16 cellular contexts compared by ENCODE assay signal in the genomic region with DNA sequence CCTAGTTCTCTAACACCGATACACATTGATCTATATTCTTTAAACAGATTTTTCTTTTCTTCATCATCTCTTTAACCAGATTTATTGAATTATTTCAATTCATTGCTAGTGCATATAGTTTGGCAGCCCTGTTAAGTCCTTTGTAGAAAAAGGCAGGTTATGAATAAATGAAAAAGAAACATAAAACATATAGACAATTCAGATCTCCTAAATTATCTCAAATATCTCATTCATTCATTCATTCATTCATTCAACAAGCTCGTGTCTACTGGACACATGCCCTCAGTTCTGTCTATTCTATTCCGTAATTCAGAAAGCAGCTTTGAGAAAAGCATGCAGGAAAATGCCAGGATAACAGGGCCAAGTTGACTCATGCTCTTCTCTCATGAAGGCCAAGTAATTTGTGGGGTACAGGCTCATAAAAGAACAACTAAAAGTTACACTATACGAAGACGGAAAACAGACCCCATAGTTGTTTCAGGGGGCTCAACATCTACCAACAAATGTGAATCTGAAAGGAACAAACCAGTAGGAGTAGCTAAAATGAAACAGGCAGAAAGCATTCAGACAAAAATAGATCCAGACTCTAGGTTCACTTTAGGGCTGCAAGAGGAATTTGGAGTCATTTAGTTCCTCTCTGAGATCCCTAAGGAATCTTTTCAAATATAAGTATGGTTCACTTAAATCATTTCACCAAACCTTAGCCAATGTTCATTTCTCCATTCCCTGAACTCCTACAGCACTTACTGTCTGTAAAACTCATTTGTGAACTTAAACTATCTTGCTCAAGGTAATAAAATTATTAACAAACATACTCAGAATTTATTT. TPM values are rescaled to one million over a fixed set of nuclear protein-coding genes. Genes with fewer than 3 reads are reported as not detected.
DNase-seq lines count a peak whose midpoint lies in the region; ATAC-seq and TF ChIP-seq lines count a peak whose summit lies in the region.
"Had no signal": no experiment of that assay in that cellular context is flagged by ENCODE, and none has a peak within 500 bp of the region (broad histone marks: within the 10 kb centered on the region; RNA-seq: fewer than 3 reads in every experiment).

No MANE protein-coding gene starts in this region.

- intact Hi-C loops in ascending aorta (cut with DNase I) (no loop called here), OCI-LY7 (cut with micrococcal nuclease; ENCODE audit: unreplicated experiment) (no loop called here)

- H2AFZ ChIP-seq in hepatocyte (no peak overlapping the region), OCI-LY7 (ENCODE audit: low read length) (no peak overlapping the region)

- POLR2A ChIA-PET in OCI-LY7 (lab: Charles Lee): interaction anchor here (1.0 to 4.7 kb wide), 4 partner anchors 9 to 18 kb away, joined by 3 to 15 read pairs (median 4); a partner anchor contains a TSS

- ATAC-seq in HG03175 (IDR thresholded peaks at IDR 0.05; ENCODE audit: unreplicated experiment) (no peak), GM19023 (IDR thresholded peaks at IDR 0.05; ENCODE audit: unreplicated experiment) (no peak)
- ATAC-seq: lower lobe of right lung had no signal

- H3K9me3 ChIP-seq in ascending aorta (no peaks in the 10 kb centered on the region), hepatocyte (ENCODE audit: low read depth) (no peaks in the 10 kb centered on the region), OCI-LY7 (ENCODE audit: low read length) (no peaks in the 10 kb centered on the region)
- H3K9me3 ChIP-seq: lower lobe of right lung, sigmoid colon had no signal

- CTCF ChIA-PET in OCI-LY7 (lab: Charles Lee; ENCODE audit: unreplicated experiment): no interaction called here

- H3K27ac ChIP-seq in ascending aorta: peak overlapping the region; percentile 64 to 66
- no peak overlapping the region for H3K27ac ChIP-seq in hepatocyte
- no peak overlapping the region for H3K27ac ChIP-seq in OCI-LY7 (ENCODE audit: low read depth, low read length, poor library complexity, severe bottlenecking)
- H3K27ac ChIP-seq: lower lobe of right lung had no signal

- TF ChIP-seq CTCF in ascending aorta (IDR thresholded peaks at IDR 0.05): no peak
- no peak for TF ChIP-seq CTCF in hepatocyte (IDR thresholded peaks at IDR 0.05; ENCODE audit: poor library complexity)
- TF ChIP-seq CTCF in OCI-LY7 (conservative IDR thresholded peaks at IDR 0.05; ENCODE audit: low read length): no peak

- H4K20me1 ChIP-seq in hepatocyte (ENCODE audit: insufficient read depth, poor library complexity, severe bottlenecking) (peaks cover 94% of the 10 kb centered on the region), OCI-LY7 (ENCODE audit: insufficient read depth, low read length) (peaks cover 29% of the 10 kb centered on the region)

- no TSS peak for BruUV-seq in OCI-LY7 (replicated peaks; lab: Mats Ljungman, UMichigan)

- H3K36me3 ChIP-seq in ascending aorta: no peaks in the 10 kb centered on the region
- no peaks in the 10 kb centered on the region for H3K36me3 ChIP-seq in hepatocyte (replicated peaks; ENCODE audit: insufficient read depth, low read depth)
- H3K36me3 ChIP-seq in OCI-LY7 (ENCODE audit: insufficient read depth, low read length): peaks cover 42% of the 10 kb centered on the region
- H3K36me3 ChIP-seq: lower lobe of right lung, sigmoid colon had no signal

- 83% methylated on average over 5 of the region's 5 CpGs for WGBS in hepatocyte (ENCODE audit: low lambda C conversion rate, missing lambda C conversion rate)

- peak overlapping the region in 1 of 2 donors; percentile 32 for H3K4me3 ChIP-seq in ascending aorta
- H3K4me3 ChIP-seq in hepatocyte: no peak overlapping the region
- no peak overlapping the region for H3K4me3 ChIP-seq in OCI-LY7 (ENCODE audit: low read depth, low read length, poor library complexity, severe bottlenecking)
- H3K4me3 ChIP-seq: lower lobe of right lung, sigmoid colon had no signal

- H3K27me3 ChIP-seq in ascending aorta (no peaks in the 10 kb centered on the region), hepatocyte (no peaks in the 10 kb centered on the region)
- H3K27me3 ChIP-seq: sigmoid colon had no signal

- H3K4me1 ChIP-seq in ascending aorta (peaks cover 0 to 15% of the 10 kb centered on the region in 2 donors), hepatocyte (ENCODE audit: insufficient read depth) (peaks cover 13% of the 10 kb centered on the region), OCI-LY7 (ENCODE audit: insufficient read depth, low read length, poor library complexity, severe bottlenecking) (no peaks in the 10 kb centered on the region)

- peak overlapping the region; percentile 15 for H3K4me2 ChIP-seq in hepatocyte
- H3K4me2 ChIP-seq in OCI-LY7 (ENCODE audit: low read length): no peak overlapping the region

- DNase-seq in AG08395 (ENCODE audit: low spot score) (peak; percentile 66), EL (peak; percentile 53), ascending aorta (ENCODE audit: low spot score in 2 of 2) (no peak), hepatocyte (ENCODE audit: low spot score) (no peak), OCI-LY7 (ENCODE audit: low spot score) (no peak), H4 (ENCODE audit: low spot score) (no peak)
- DNase-seq: amniotic stem cell, H7, lower lobe of right lung, NCI-H1092 treated with DMSO at 0.1 percent for 48 hours, NCI-H2171 treated with DMSO at 0.1 percent for 48 hours, SHP77 treated with DMSO at 0.1 percent for 48 hours, sigmoid colon, T1000 had no signal

- H3K9me2 ChIP-seq in hepatocyte (replicated peaks; ENCODE audit: insufficient read depth) (no peaks in the 10 kb centered on the region), OCI-LY7 (ENCODE audit: insufficient read depth, low read length) (no peaks in the 10 kb centered on the region)

- H3K79me2 ChIP-seq in hepatocyte (peaks cover 100% of the 10 kb centered on the region), OCI-LY7 (ENCODE audit: insufficient read depth, low read depth, low read length) (peaks cover 99% of the 10 kb centered on the region)

RNA-seq across cellular contexts. Expression of a gene that starts 7.5 kb away (rescaled TPM):
- total RNA-seq in ascending aorta (10.0 TPM), hepatocyte (30.3 and 35.7 TPM in 2 replicates), OCI-LY7 (2022) (35.4 and 42.1 TPM in 2 replicates)
- 20.9 and 23.2 TPM in 2 replicates for polyA plus RNA-seq in hepatocyte
- total RNA-seq in OCI-LY7 (2014; rRNA removed; shearing (Covaris generic)): 19.8 and 20.9 TPM in 2 replicates
- total RNA-seq in H4 (2014; rRNA removed; shearing (Covaris generic)): 17.4 and 22.1 TPM in 2 replicates

Comparison
In these comparisons a context has a peak if more than half of its experiments do, and no peak if none do; other contexts are left out.
1. DNase-seq: peak in AG08395 (single experiment) and EL (single experiment); none in ascending aorta (0 of 2), hepatocyte (single experiment), OCI-LY7 (single experiment) and H4 (single experiment).
2. H3K27ac ChIP-seq: peak in ascending aorta (2 of 2); none in hepatocyte (single experiment) and OCI-LY7 (single experiment).